9 cellular contexts compared by ENCODE assay signal in the genomic region with DNA sequence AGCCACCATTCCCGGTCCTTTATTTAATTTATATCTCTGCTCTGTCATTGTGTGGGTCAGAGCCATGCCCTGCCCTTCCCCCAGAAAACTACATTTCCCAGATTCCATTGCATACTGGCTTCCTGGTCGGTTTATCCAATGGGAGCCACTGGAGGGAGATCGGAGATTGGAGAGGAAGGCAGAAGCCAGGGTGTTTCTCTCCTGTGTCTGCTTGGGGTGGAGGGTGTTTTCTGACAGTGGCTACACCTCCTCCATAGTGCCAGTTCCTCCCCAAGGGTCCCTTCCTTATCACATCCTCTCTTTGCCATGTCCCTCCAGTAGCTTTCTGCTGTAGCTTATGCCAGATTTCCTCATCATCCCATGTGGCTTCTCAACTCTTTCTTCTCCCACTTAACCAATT. TPM values are rescaled to one million over a fixed set of nuclear protein-coding genes. Genes with fewer than 3 reads are reported as not detected.
A peak's percentile ranks its signal among the peaks of the same experiment; 100 is the strongest.
DNase-seq lines count a peak whose midpoint lies in the region; ATAC-seq and TF ChIP-seq lines count a peak whose summit lies in the region.
"Had no signal": no experiment of that assay in that cellular context is flagged by ENCODE, and none has a peak within 500 bp of the region (broad histone marks: within the 10 kb centered on the region; RNA-seq: fewer than 3 reads in every experiment).

No MANE protein-coding gene starts in this region.

- H3K27ac ChIP-seq in right atrium auricular region (no peak overlapping the region), PC-9 (no peak overlapping the region), endodermal cell (ENCODE audit: low read depth, low read length) (no peak overlapping the region), osteoblast (ENCODE audit: low read depth, low read length) (no peak overlapping the region)
- H3K27ac ChIP-seq: VCaP had no signal

- DNase-seq in Right ventricle myocardium inferior (ENCODE audit: missing footprints) (no peak), right atrium auricular region (ENCODE audit: low spot score) (no peak), PC-9 (peak in 1 of 2 experiments; percentile 32), endodermal cell (peak; percentile 88), osteoblast (ENCODE audit: insufficient read length, low spot score, missing footprints) (peak; percentile 97), NCI-H2107 (lab: John Stamatoyannopoulos, UW) (no peak)
- DNase-seq in activated CD4-positive, alpha-beta T cell treated with anti-CD3 and anti-CD28 coated beads for 1 hour: no peak

- H3K4me2 ChIP-seq in PC-9: peak overlapping the region; percentile 35
- H3K4me2 ChIP-seq in osteoblast (ENCODE audit: insufficient read depth, low read length): no peak overlapping the region

- peaks cover 11% of the 10 kb centered on the region; the same call in 1 of the 2 replicates for H3F3A ChIP-seq in PC-9 (ENCODE audit: insufficient read depth, low read depth)

- H3K4me3 Mint-ChIP-seq in endodermal cell: no peak overlapping the region

- peaks cover 7% of the 10 kb centered on the region for H3K27me3 Mint-ChIP-seq in endodermal cell (ENCODE audit: insufficient read depth)

- H3K9me3 ChIP-seq in right atrium auricular region (no peaks in the 10 kb centered on the region), PC-9 (ENCODE audit: insufficient read depth, low read depth) (no peaks in the 10 kb centered on the region), endodermal cell (ENCODE audit: control insufficient read depth, low read length) (no peaks in the 10 kb centered on the region), osteoblast (ENCODE audit: low read depth, low read length) (no peaks in the 10 kb centered on the region)

- H3K36me3 Mint-ChIP-seq in endodermal cell (ENCODE audit: low read depth): peaks cover 3% of the 10 kb centered on the region

- peak overlapping the region; percentile 65 for H3K27ac Mint-ChIP-seq in endodermal cell

- H3K4me3 ChIP-seq in right atrium auricular region (no peak overlapping the region), PC-9 (no peak overlapping the region), endodermal cell (ENCODE audit: low read length) (no peak overlapping the region), osteoblast (ENCODE audit: insufficient read depth, low read length) (no peak overlapping the region)

- H3K9ac ChIP-seq in endodermal cell (ENCODE audit: extremely low read depth, low read length, poor library complexity, severe bottlenecking): no peak overlapping the region

- CTCF ChIA-PET in PC-9 (lab: Charles Lee): no interaction called here

- WGBS in endodermal cell (ENCODE audit: insufficient coverage in 1 of 2, insufficient read length in 1 of 2), 2 experiments: 15% methylated on average over 3 of the region's 3 CpGs; no CpG with 5 or more reads in 1 of the 2 experiments

- H3K36me3 ChIP-seq in right atrium auricular region (no peaks in the 10 kb centered on the region), PC-9 (ENCODE audit: low read depth) (no peaks in the 10 kb centered on the region), endodermal cell (ENCODE audit: control insufficient read depth, insufficient read depth, low read length) (no peaks in the 10 kb centered on the region), osteoblast (ENCODE audit: insufficient read depth, low read length) (no peaks in the 10 kb centered on the region)

- H2AFZ ChIP-seq in PC-9: no peak overlapping the region
- H2AFZ ChIP-seq in osteoblast (ENCODE audit: low read length): peak overlapping the region; percentile 35

- H3K9me3 Mint-ChIP-seq in endodermal cell: no peaks in the 10 kb centered on the region

- intact Hi-C loops in Right ventricle myocardium inferior (cut with DNase I): no loop called here
- intact Hi-C loops in PC-9 (cut with micrococcal nuclease; ENCODE audit: unreplicated experiment): loop anchor here (10.0 kb wide), 1 partner anchor 293 kb away; a partner anchor contains a TSS

- H3K9me2 ChIP-seq in PC-9 (ENCODE audit: insufficient read depth): no peaks in the 10 kb centered on the region

- H3K4me1 Mint-ChIP-seq in endodermal cell: peaks cover 9% of the 10 kb centered on the region

- ATAC-seq in Right ventricle myocardium inferior: peak; percentile 72
- ATAC-seq in GM18861 (IDR thresholded peaks at IDR 0.05; ENCODE audit: unreplicated experiment): no peak

- H4K20me1 ChIP-seq in PC-9 (ENCODE audit: insufficient read depth) (no peaks in the 10 kb centered on the region), osteoblast (ENCODE audit: insufficient read depth, low read length) (no peaks in the 10 kb centered on the region)

- POLR2A ChIA-PET in PC-9 (lab: Charles Lee; ENCODE audit: unreplicated experiment): interaction anchor here (0.7 kb wide), 1 partner anchor 83 kb away, joined by 4 read pairs; no protein-coding TSS in a partner anchor

- H3K27me3 ChIP-seq in right atrium auricular region (peaks cover 0 to 11% of the 10 kb centered on the region in 2 donors), PC-9 (ENCODE audit: insufficient read depth, low read depth) (peaks cover 3% of the 10 kb centered on the region; the same call in 1 of the 2 replicates), endodermal cell (ENCODE audit: control insufficient read depth, insufficient read depth, low read length, poor library complexity, severe bottlenecking) (peaks cover 10% of the 10 kb centered on the region), osteoblast (ENCODE audit: insufficient read depth, low read length) (peaks cover 15% of the 10 kb centered on the region)

- BruUV-seq in PC-9 (replicated peaks; lab: Mats Ljungman, UMichigan): no TSS peak

- H3K79me2 ChIP-seq in PC-9 (ENCODE audit: low read depth): no peaks in the 10 kb centered on the region
- no peaks in the 10 kb centered on the region for H3K79me2 ChIP-seq in osteoblast (ENCODE audit: insufficient read depth, low read length)

- TF ChIP-seq CTCF in right atrium auricular region (IDR thresholded peaks at IDR 0.05): no peak
- no peak for TF ChIP-seq CTCF in PC-9 (conservative IDR thresholded peaks at IDR 0.05)
- no peak for TF ChIP-seq CTCF in endodermal cell (conservative IDR thresholded peaks at IDR 0.05)
- no peak for TF ChIP-seq CTCF in osteoblast (IDR thresholded peaks at IDR 0.05; ENCODE audit: extremely low read depth, low read depth, low read length)

- peaks cover 0 to 19% of the 10 kb centered on the region in 2 donors for H3K4me1 ChIP-seq in right atrium auricular region
- no peaks in the 10 kb centered on the region for H3K4me1 ChIP-seq in PC-9 (replicated peaks; ENCODE audit: insufficient read depth)
- H3K4me1 ChIP-seq in endodermal cell (ENCODE audit: control insufficient read depth, insufficient read depth, low read length): no peaks in the 10 kb centered on the region
- peaks cover 8% of the 10 kb centered on the region for H3K4me1 ChIP-seq in osteoblast (ENCODE audit: insufficient read depth, low read length)

RNA-seq across cellular contexts. Expression of a gene that starts 19.0 kb away (rescaled TPM):
- total RNA-seq in Right ventricle myocardium inferior (2.2 TPM), right atrium auricular region (1 to 10 TPM; 1.4 to 3.5 TPM), PC-9 (2021) (3.4 and 6.2 TPM in 2 replicates), endodermal cell (10 to 100 TPM; 33.1 to 58.1 TPM), osteoblast (0.29 and 0.72 TPM in 2 replicates)
- polyA plus RNA-seq in endodermal cell (2013, experiment 1 of 2): 43.7 TPM
- polyA plus RNA-seq in endodermal cell (2013, experiment 2 of 2): 40.9 TPM

Comparison
In these comparisons a context has a peak if more than half of its experiments do, and no peak if none do; other contexts are left out.
1. DNase-seq: peak in endodermal cell (single experiment) and osteoblast (single experiment); none in Right ventricle myocardium inferior (single experiment), right atrium auricular region (single experiment), activated CD4-positive, alpha-beta T cell treated with anti-CD3 and anti-CD28 coated beads for 1 hour (single experiment) and NCI-H2107 (single experiment).